22 cellular contexts compared by ENCODE assay signal in genomic region chr1:161803181-161803580, GRCh38.
"Had no signal": no experiment of that assay in that cellular context is flagged by ENCODE, and none has a peak within 500 bp of the region (broad histone marks: within the 10 kb centered on the region; RNA-seq: fewer than 3 reads in every experiment).

No MANE protein-coding gene starts in this region.

- H3K27me3 ChIP-seq: brain microvascular endothelial cell, gastrocnemius medialis, suprapubic skin had no signal

- H3K4me3 ChIP-seq: coronary artery, gastrocnemius medialis, lower lobe of right lung, skin epidermis, suprapubic skin had no signal

- ATAC-seq: activated CD8-positive, alpha-beta T cell treated with anti-CD3 and anti-CD28 coated beads for 36 hours; activated T-helper 17 cell treated with anti-CD3 and anti-CD28 coated beads, Interleukin-2, amount 50 U/mL, for 72 hours; gastrocnemius medialis; natural killer cell treated with Interleukin-12 subunit alpha and Interleukin-12 subunit beta and Interleukin-15 and Interleukin-18, amount 100 ng/mL, for 72 hours; stimulated activated naive CD8-positive, alpha-beta T cell treated with anti-CD3 and anti-CD28 coated beads, Interleukin-15, amount 100 ng/mL, for 72 hours had no signal

- H3K4me1 Mint-ChIP-seq: activated B cell treated with CpG ODN at 0.5 μM for 24 hours had no signal

- H3K27ac Mint-ChIP-seq: activated B cell treated with CpG ODN at 0.5 μM for 24 hours; activated CD8-positive, alpha-beta T cell treated with anti-CD3 and anti-CD28 coated beads for 36 hours; activated naive CD8-positive, alpha-beta T cell treated with anti-CD3 and anti-CD28 coated beads, Interleukin-2, amount 10 ng/mL, durations not matched to agents 7 days and 5 days; activated T-helper 17 cell treated with anti-CD3 and anti-CD28 coated beads, Interleukin-2, amount 50 U/mL, for 72 hours; mesothelial cell of epicardium; natural killer cell treated with Interleukin-12 subunit alpha and Interleukin-12 subunit beta and Interleukin-15 and Interleukin-18, amount 100 ng/mL, for 72 hours; stimulated activated naive CD8-positive, alpha-beta T cell treated with anti-CD3 and anti-CD28 coated beads, Interleukin-15, amount 100 ng/mL, for 72 hours; type B pancreatic cell had no signal

- DNase-seq: activated B cell treated with CpG ODN at 0.5 μM for 24 hours; activated CD4-positive, alpha-beta T cell treated with anti-CD3 and anti-CD28 coated beads for 4 hours; activated CD8-positive, alpha-beta T cell treated with anti-CD3 and anti-CD28 coated beads for 36 hours; activated naive CD4-positive, alpha-beta T cell treated with Interleukin-2 at 50 U/mL for 16 hours; activated naive CD8-positive, alpha-beta T cell treated with anti-CD3 and anti-CD28 coated beads, Interleukin-2, amount 10 ng/mL, durations not matched to agents 7 days and 5 days; activated T-cell treated with anti-CD3 and anti-CD28 coated beads, Interleukin-2, amount 50 U/mL, for 1 hour; aorta; brain microvascular endothelial cell; gastrocnemius medialis; head of caudate nucleus; lower lobe of right lung; nucleus accumbens; posterior cingulate gyrus; stimulated activated naive CD8-positive, alpha-beta T cell treated with anti-CD3 and anti-CD28 coated beads, Interleukin-15, amount 100 ng/mL, for 72 hours; T-helper 9 cell had no signal

- H3K4me3 Mint-ChIP-seq: activated B cell treated with CpG ODN at 0.5 μM for 24 hours; activated CD8-positive, alpha-beta T cell treated with anti-CD3 and anti-CD28 coated beads for 36 hours; activated naive CD8-positive, alpha-beta T cell treated with anti-CD3 and anti-CD28 coated beads, Interleukin-2, amount 10 ng/mL, durations not matched to agents 7 days and 5 days; activated T-helper 17 cell treated with anti-CD3 and anti-CD28 coated beads, Interleukin-2, amount 50 U/mL, for 72 hours; mesothelial cell of epicardium; natural killer cell treated with Interleukin-12 subunit alpha and Interleukin-12 subunit beta and Interleukin-15 and Interleukin-18, amount 100 ng/mL, for 72 hours; stimulated activated naive CD8-positive, alpha-beta T cell treated with anti-CD3 and anti-CD28 coated beads, Interleukin-15, amount 100 ng/mL, for 72 hours; type B pancreatic cell had no signal

- H3K27ac ChIP-seq: brain microvascular endothelial cell, coronary artery, gastrocnemius medialis, lower lobe of right lung had no signal

- H3K9me3 Mint-ChIP-seq: activated B cell treated with CpG ODN at 0.5 μM for 24 hours; activated CD8-positive, alpha-beta T cell treated with anti-CD3 and anti-CD28 coated beads for 36 hours; activated naive CD8-positive, alpha-beta T cell treated with anti-CD3 and anti-CD28 coated beads, Interleukin-2, amount 10 ng/mL, durations not matched to agents 7 days and 5 days; activated T-helper 17 cell treated with anti-CD3 and anti-CD28 coated beads, Interleukin-2, amount 50 U/mL, for 72 hours; mesothelial cell of epicardium; natural killer cell treated with Interleukin-12 subunit alpha and Interleukin-12 subunit beta and Interleukin-15 and Interleukin-18, amount 100 ng/mL, for 72 hours; stimulated activated naive CD8-positive, alpha-beta T cell treated with anti-CD3 and anti-CD28 coated beads, Interleukin-15, amount 100 ng/mL, for 72 hours; type B pancreatic cell had no signal

- H3K27me3 Mint-ChIP-seq: activated B cell treated with CpG ODN at 0.5 μM for 24 hours; activated CD8-positive, alpha-beta T cell treated with anti-CD3 and anti-CD28 coated beads for 36 hours; activated naive CD8-positive, alpha-beta T cell treated with anti-CD3 and anti-CD28 coated beads, Interleukin-2, amount 10 ng/mL, durations not matched to agents 7 days and 5 days; activated T-helper 17 cell treated with anti-CD3 and anti-CD28 coated beads, Interleukin-2, amount 50 U/mL, for 72 hours; natural killer cell treated with Interleukin-12 subunit alpha and Interleukin-12 subunit beta and Interleukin-15 and Interleukin-18, amount 100 ng/mL, for 72 hours; stimulated activated naive CD8-positive, alpha-beta T cell treated with anti-CD3 and anti-CD28 coated beads, Interleukin-15, amount 100 ng/mL, for 72 hours; type B pancreatic cell had no signal

- H3K4me1 ChIP-seq: gastrocnemius medialis, lower lobe of right lung had no signal

- H3K36me3 ChIP-seq: brain microvascular endothelial cell had no signal

- H3K9me3 ChIP-seq: gastrocnemius medialis, lower lobe of right lung, suprapubic skin had no signal
